Comparison of ENCODE assay signal across 17 cellular contexts in genomic region chr5:167392252-167392651, GRCh38.
A peak's percentile ranks its signal among the peaks of the same experiment; 100 is the strongest.
DNase-seq lines count a peak whose midpoint lies in the region; ATAC-seq and TF ChIP-seq lines count a peak whose summit lies in the region.
"Had no signal": no experiment of that assay in that cellular context is flagged by ENCODE, and none has a peak within 500 bp of the region (broad histone marks: within the 10 kb centered on the region; RNA-seq: fewer than 3 reads in every experiment).

No MANE protein-coding gene starts in this region.

- H3K27ac ChIP-seq in IMR-90 (ENCODE audit: insufficient read depth, low read length) (no peak overlapping the region), neural progenitor cell (peak overlapping the region; percentile 67), gastroesophageal sphincter (no peak overlapping the region), osteoblast (ENCODE audit: low read depth, low read length) (no peak overlapping the region)
- H3K27ac ChIP-seq: C4-2B, HL-60 had no signal

- no peak overlapping the region for H3K14ac ChIP-seq in IMR-90 (replicated peaks; ENCODE audit: low read depth, low read length)

- TF ChIP-seq EP300 in gastroesophageal sphincter (IDR thresholded peaks at IDR 0.05): no peak

- H4K91ac ChIP-seq in IMR-90 (ENCODE audit: insufficient read depth, low read depth, low read length): no peak overlapping the region

- TF ChIP-seq POLR2A in IMR-90 (IDR thresholded peaks at IDR 0.05; ENCODE audit: low read depth, low read length): no peak
- no peak for TF ChIP-seq POLR2A in gastroesophageal sphincter (IDR thresholded peaks at IDR 0.05)

- dilution Hi-C loops in IMR-90 (cut with HindIII; ENCODE audit: low sequenced_read_pairs, unreplicated experiment): no loop called here

- ATAC-seq in IMR-90 (ENCODE audit: low read depth) (no peak), WTC11 (peak; percentile 81), gastroesophageal sphincter (no peak)

- TF ChIP-seq CTCF in IMR-90 (conservative IDR thresholded peaks at IDR 0.05; ENCODE audit: low read depth, low read length) (no peak), WTC11 (IDR thresholded peaks at IDR 0.05) (no peak), neural progenitor cell (IDR thresholded peaks at IDR 0.05) (no peak), gastroesophageal sphincter (IDR thresholded peaks at IDR 0.05) (no peak), osteoblast (IDR thresholded peaks at IDR 0.05; ENCODE audit: extremely low read depth, low read depth, low read length) (no peak)

- no peak overlapping the region for H4K8ac ChIP-seq in IMR-90 (ENCODE audit: low read depth in 2 of 2, low read length in 2 of 2)

- BruUV-seq in IMR-90 (replicated peaks; lab: Mats Ljungman, UMichigan): no TSS peak

- H3K9ac ChIP-seq in IMR-90 (ENCODE audit: low read depth, low read length) (no peak overlapping the region), neural progenitor cell (no peak overlapping the region)

- H3F3A ChIP-seq in neural progenitor cell (ENCODE audit: low read depth): peaks cover 14% of the 10 kb centered on the region

- H2BK120ac ChIP-seq in IMR-90 (ENCODE audit: low read depth, low read length): no peak overlapping the region

- H2BK5ac ChIP-seq in IMR-90 (ENCODE audit: low read depth, low read length, poor library complexity, severe bottlenecking): no peak overlapping the region

- intact Hi-C loops in IMR-90 (cut with micrococcal nuclease): no loop called here

- H3K4me1 ChIP-seq in IMR-90 (ENCODE audit: control insufficient read depth, insufficient read depth, low read length) (no peaks in the 10 kb centered on the region), neural progenitor cell (peaks cover 11% of the 10 kb centered on the region), gastroesophageal sphincter (no peaks in the 10 kb centered on the region), osteoblast (ENCODE audit: insufficient read depth, low read length) (no peaks in the 10 kb centered on the region)
- H3K4me1 ChIP-seq: HAP-1 had no signal

- H3K27me3 Mint-ChIP-seq in WTC11 (ENCODE audit: low read depth) (no peaks in the 10 kb centered on the region), neural progenitor cell (ENCODE audit: insufficient read depth, low read depth) (no peaks in the 10 kb centered on the region)
- H3K27me3 Mint-ChIP-seq: CD4-positive, alpha-beta T cell; IgD-negative memory B cell had no signal

- CTCF ChIA-PET in IMR-90 (lab: Yijun Ruan, JAX): interaction anchor here (0.5 kb wide), 1 partner anchor 13 kb away, joined by 5 read pairs; no protein-coding TSS in a partner anchor
- CTCF ChIA-PET in WTC11 (lab: Charles Lee): interaction anchor here (1.1 kb wide), 1 partner anchor 131 kb away, joined by 4 read pairs; no protein-coding TSS in a partner anchor

- H3K4me3 ChIP-seq in IMR-90 (ENCODE audit: insufficient read depth, low read depth, low read length): no peak overlapping the region
- no peak overlapping the region for H3K4me3 ChIP-seq in neural progenitor cell
- H3K4me3 ChIP-seq in gastroesophageal sphincter: no peak overlapping the region
- H3K4me3 ChIP-seq in osteoblast (ENCODE audit: insufficient read depth, low read length): no peak overlapping the region
- H3K4me3 ChIP-seq: HAP-1 had no signal

- H3K18ac ChIP-seq in IMR-90 (ENCODE audit: low read depth, low read length): no peak overlapping the region

- no peaks in the 10 kb centered on the region for H3K27me3 ChIP-seq in IMR-90 (ENCODE audit: control insufficient read depth, insufficient read depth, low read length)
- no peaks in the 10 kb centered on the region for H3K27me3 ChIP-seq in neural progenitor cell
- H3K27me3 ChIP-seq in gastroesophageal sphincter: no peaks in the 10 kb centered on the region
- no peaks in the 10 kb centered on the region for H3K27me3 ChIP-seq in osteoblast (ENCODE audit: insufficient read depth, low read length)

- H3K27ac Mint-ChIP-seq in WTC11: no peak overlapping the region
- H3K27ac Mint-ChIP-seq in neural progenitor cell: peak overlapping the region; percentile 95
- H3K27ac Mint-ChIP-seq: CD4-positive, alpha-beta T cell; IgD-negative memory B cell had no signal

- H3K9me1 ChIP-seq in IMR-90 (ENCODE audit: insufficient read depth, low read length): no peaks in the 10 kb centered on the region

- H4K20me1 ChIP-seq in IMR-90 (ENCODE audit: insufficient read depth, low read length) (no peaks in the 10 kb centered on the region), neural progenitor cell (ENCODE audit: low read depth) (no peaks in the 10 kb centered on the region), osteoblast (ENCODE audit: insufficient read depth, low read length) (no peaks in the 10 kb centered on the region)

- no peak overlapping the region for H3K56ac ChIP-seq in IMR-90 (ENCODE audit: extremely low read depth, insufficient read depth, low read length)

- H4K5ac ChIP-seq in IMR-90 (ENCODE audit: low read depth, low read length): no peak overlapping the region

- no peak overlapping the region for H2BK20ac ChIP-seq in IMR-90 (ENCODE audit: low read depth, low read length)

- POLR2A ChIA-PET in IMR-90 (lab: Charles Lee; ENCODE audit: unreplicated experiment): no interaction called here
- POLR2A ChIA-PET in WTC11 (lab: Charles Lee): no interaction called here

- H3K9me3 ChIP-seq in IMR-90 (ENCODE audit: control insufficient read depth, insufficient read depth, low read length) (no peaks in the 10 kb centered on the region), neural progenitor cell (ENCODE audit: low read depth) (no peaks in the 10 kb centered on the region), gastroesophageal sphincter (no peaks in the 10 kb centered on the region), osteoblast (ENCODE audit: low read depth, low read length) (no peaks in the 10 kb centered on the region)
- H3K9me3 ChIP-seq: HAP-1 had no signal

- no CpG with 5 or more reads among the region's 5 CpGs for WGBS in IMR-90 (ENCODE audit: extremely low coverage in 2 of 2, insufficient read length in 1 of 2), 2 experiments
- 62 to 70% methylated on average over 5 of the region's 5 CpGs for WGBS in gastroesophageal sphincter (ENCODE audit: low coverage in 1 of 2), 2 donors

- H2AFZ ChIP-seq in IMR-90 (replicated peaks; ENCODE audit: low read length, poor library complexity) (no peak overlapping the region), neural progenitor cell (replicated peaks) (no peak overlapping the region), osteoblast (ENCODE audit: low read length) (no peak overlapping the region)

- no peak overlapping the region for H2AK9ac ChIP-seq in IMR-90 (replicated peaks; ENCODE audit: low read depth, low read length, poor library complexity)

- H3K23ac ChIP-seq in IMR-90 (ENCODE audit: low read depth, low read length): no peak overlapping the region

- no peaks in the 10 kb centered on the region for H3K79me1 ChIP-seq in IMR-90 (ENCODE audit: low read depth in 1 of 2, low read length in 2 of 2)

- H3K9me3 Mint-ChIP-seq in WTC11 (peaks cover 1% of the 10 kb centered on the region; the same call in 1 of the 2 replicates), neural progenitor cell (peaks cover 11% of the 10 kb centered on the region)

- no peak overlapping the region for H3K4me2 ChIP-seq in IMR-90 (ENCODE audit: low read depth, low read length)
- peak overlapping the region; percentile 58 for H3K4me2 ChIP-seq in neural progenitor cell
- H3K4me2 ChIP-seq in osteoblast (ENCODE audit: insufficient read depth, low read length): no peak overlapping the region

- H3K36me3 Mint-ChIP-seq in WTC11 (no peaks in the 10 kb centered on the region), neural progenitor cell (peaks cover 1% of the 10 kb centered on the region)
- H3K36me3 Mint-ChIP-seq: IgD-negative memory B cell had no signal

- no peak overlapping the region for H2AK5ac ChIP-seq in IMR-90 (ENCODE audit: low read depth, low read length)

- no peak for TF ChIP-seq RAD21 in IMR-90 (IDR thresholded peaks at IDR 0.05; ENCODE audit: low read length)

- H3K4ac ChIP-seq in IMR-90 (ENCODE audit: low read depth, low read length): no peak overlapping the region

- no peaks in the 10 kb centered on the region for H3K79me2 ChIP-seq in neural progenitor cell (ENCODE audit: low read depth)
- no peaks in the 10 kb centered on the region for H3K79me2 ChIP-seq in osteoblast (ENCODE audit: insufficient read depth, low read length)

- peaks cover 15% of the 10 kb centered on the region for H3K4me1 Mint-ChIP-seq in WTC11
- H3K4me1 Mint-ChIP-seq in neural progenitor cell: peaks cover 10% of the 10 kb centered on the region
- H3K4me1 Mint-ChIP-seq: IgD-negative memory B cell had no signal

- in situ Hi-C loops in IMR-90 (cut with MboI; ENCODE audit: low sequenced_read_pairs): no loop called here

- H2BK15ac ChIP-seq in IMR-90 (ENCODE audit: low read depth, low read length): no peak overlapping the region

- H3K4me3 Mint-ChIP-seq in WTC11 (no peak overlapping the region), neural progenitor cell (no peak overlapping the region)
- H3K4me3 Mint-ChIP-seq: CD4-positive, alpha-beta T cell; IgD-negative memory B cell had no signal

- DNase-seq in IMR-90 (no peak), WTC11 (ENCODE audit: low spot score) (no peak), neural progenitor cell (ENCODE audit: low spot score) (peak; percentile 52), cerebellum (ENCODE audit: low spot score) (no peak), HuH-7 (ENCODE audit: low spot score) (no peak), osteoblast (ENCODE audit: insufficient read length, low spot score, missing footprints) (no peak)
- DNase-seq: AML-193; CD4-positive, alpha-beta T cell; DMS153; DMS79; GF-D8; KBM-7 had no signal

- H3K36me3 ChIP-seq in IMR-90 (ENCODE audit: control insufficient read depth, insufficient read depth, low read length): no peaks in the 10 kb centered on the region
- H3K36me3 ChIP-seq in neural progenitor cell: no peaks in the 10 kb centered on the region
- H3K36me3 ChIP-seq in gastroesophageal sphincter: no peaks in the 10 kb centered on the region
- H3K36me3 ChIP-seq in osteoblast (ENCODE audit: insufficient read depth, low read length): no peaks in the 10 kb centered on the region
- H3K36me3 ChIP-seq: HAP-1 had no signal

TF ChIP-seq in IMR-90, 13 proteins besides CTCF, POLR2A, EP300 and RAD21 (continues in another document):
- TF ChIP-seq BHLHE40 (IDR thresholded peaks at IDR 0.05; ENCODE audit: low read depth, low read length) (no peak), FOS (IDR thresholded peaks at IDR 0.05; ENCODE audit: low read depth, low read length) (no peak)

TF ChIP-seq in WTC11, 78 proteins besides CTCF, POLR2A, EP300 and RAD21 (continues in another document):
- TF ChIP-seq IRF1 (CRISPR knock-in tag; IDR thresholded peaks at IDR 0.05) (no peak), MAX (CRISPR knock-in tag; IDR thresholded peaks at IDR 0.05) (no peak)
